In the genomic region with DNA sequence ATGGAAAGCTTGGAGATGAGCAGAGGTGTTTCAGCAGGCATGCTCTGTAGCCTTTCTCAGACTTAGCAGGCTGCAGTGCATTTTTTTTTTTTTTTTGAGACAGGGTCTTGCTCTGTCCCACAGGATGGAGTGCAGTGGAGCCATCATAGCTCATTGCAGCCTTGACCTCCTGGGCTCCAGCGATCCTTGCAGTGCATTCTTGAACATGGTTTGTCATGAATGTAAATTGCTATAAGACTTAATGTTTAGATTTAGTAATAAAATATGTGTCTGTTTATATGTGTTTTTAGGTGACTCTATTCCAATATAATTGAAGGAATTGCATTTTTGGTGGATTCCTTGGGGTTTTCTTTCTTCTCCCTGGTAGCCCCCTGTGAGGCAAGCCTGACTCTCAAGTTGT, we compare ENCODE assay signal across 1 cellular context.
TF ChIP-seq lines count a peak whose summit lies in the region.

No MANE protein-coding gene starts in this region.

TF ChIP-seq in IMR-90, 13 proteins besides CTCF, POLR2A, EP300 and RAD21 (continued from another document):
- TF ChIP-seq ELK1 (IDR thresholded peaks at IDR 0.05; ENCODE audit: borderline replicate concordance, low read depth, low read length) = no peak
- TF ChIP-seq RCOR1 (IDR thresholded peaks at IDR 0.05; ENCODE audit: insufficient replicate concordance, low read length) = no peak
- TF ChIP-seq CEBPB (IDR thresholded peaks at IDR 0.05; ENCODE audit: low read depth, low read length) = no peak
- no peak for TF ChIP-seq USF2 (IDR thresholded peaks at IDR 0.05; ENCODE audit: low read depth, low read length)
- no peak for TF ChIP-seq CHD1 (IDR thresholded peaks at IDR 0.05; ENCODE audit: low read depth, low read length)
- TF ChIP-seq RFX5 (IDR thresholded peaks at IDR 0.05; ENCODE audit: low read depth, low read length) = no peak
- no peak for TF ChIP-seq SMC3 (IDR thresholded peaks at IDR 0.05; ENCODE audit: low read depth, low read length)
- TF ChIP-seq MAZ (IDR thresholded peaks at IDR 0.05; ENCODE audit: borderline replicate concordance, low read depth, low read length) = no peak
- no peak for TF ChIP-seq FOS (IDR thresholded peaks at IDR 0.05; ENCODE audit: low read depth, low read length)
- no peak for TF ChIP-seq MXI1 (IDR thresholded peaks at IDR 0.05; ENCODE audit: borderline replicate concordance, low read depth, low read length)
TF ChIP-seq in IMR-90: peak in this region for 0.
